In the genomic region with DNA sequence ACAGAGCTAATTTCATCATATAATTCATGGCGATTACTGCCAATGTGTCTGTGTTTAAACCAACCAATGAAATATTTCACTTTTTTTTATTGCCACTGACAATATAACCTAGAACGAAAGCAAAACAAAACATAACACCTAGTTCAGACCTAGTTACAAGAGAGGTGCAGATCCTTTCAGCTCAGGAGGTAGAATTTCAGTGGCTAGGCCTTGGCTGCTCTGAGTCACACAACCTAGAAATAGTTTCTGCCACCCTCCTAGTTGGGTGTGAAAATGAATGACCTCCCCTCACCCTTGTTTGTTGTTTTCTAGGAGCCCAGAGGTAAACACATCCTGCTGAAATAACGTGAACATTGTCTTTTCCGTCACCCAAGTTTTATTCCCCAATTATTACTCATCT, we compare ENCODE assay signal across 28 cellular contexts.
DNase-seq lines count a peak whose midpoint lies in the region; ATAC-seq and TF ChIP-seq lines count a peak whose summit lies in the region.
"Had no signal": no experiment of that assay in that cellular context is flagged by ENCODE, and none has a peak within 500 bp of the region (broad histone marks: within the 10 kb centered on the region; RNA-seq: fewer than 3 reads in every experiment).

No MANE protein-coding gene starts in this region.

- H3K27me3 ChIP-seq in transverse colon, result no peaks in the 10 kb centered on the region
- H3K27me3 ChIP-seq: heart left ventricle, sigmoid colon, tibial artery had no signal

- ATAC-seq in GM18867 (IDR thresholded peaks at IDR 0.05; ENCODE audit: unreplicated experiment), result peak; percentile 97
- ATAC-seq in GM21619 (IDR thresholded peaks at IDR 0.05; ENCODE audit: unreplicated experiment), result no peak
- ATAC-seq: activated CD4-positive, alpha-beta T cell treated with anti-CD3 and anti-CD28 coated beads for 36 hours; activated T-helper 17 cell treated with anti-CD3 and anti-CD28 coated beads, Interleukin-2, amount 50 U/mL, for 72 hours; K562; left ventricle myocardium superior; naive thymus-derived CD8-positive, alpha-beta T cell had no signal

- H3K9me3 ChIP-seq in transverse colon, result no peaks in the 10 kb centered on the region
- H3K9me3 ChIP-seq: prostate gland, sigmoid colon, tibial artery had no signal

- intact Hi-C loops in transverse colon (cut with DNase I; ENCODE audit: low total_unique reads), result no loop called here

- DNase-seq in LHCN-M2 (ENCODE audit: low read depth), result peak; percentile 9
- DNase-seq in choroid plexus epithelial cell (ENCODE audit: low read depth), result peak; percentile 27
- peak; percentile 70 for DNase-seq in myocyte (ENCODE audit: low read depth)
- no peak for DNase-seq in AG20443 (ENCODE audit: low spot score)
- no peak for DNase-seq in erythroblast (lab: John Stamatoyannopoulos, UW)
- DNase-seq in transverse colon, result no peak
- DNase-seq: activated CD4-positive, alpha-beta T cell treated with anti-CD3 and anti-CD28 coated beads for 36 hours; amygdala; CD4-positive, alpha-beta memory T cell; heart left ventricle; kidney; left ventricle myocardium superior; naive thymus-derived CD8-positive, alpha-beta T cell; NCI-H1417; NCI-H2029 treated with DMSO at 0.1 percent for 48 hours; NCI-H226; NCI-H69; nucleus accumbens; PC-9; Right ventricle myocardium superior; sigmoid colon; stimulated activated CD4-positive, alpha-beta T cell treated with anti-CD3 and anti-CD28 coated beads, Interleukin-4, amount 100 ng/mL, for 4 hours; tibial artery had no signal

- TF ChIP-seq CTCF in choroid plexus epithelial cell (conservative IDR thresholded peaks at IDR 0.05; ENCODE audit: low read depth, low read length) (no peak), transverse colon (IDR thresholded peaks at IDR 0.05) (no peak)

- 64 to 67% methylated on average over 4 of the region's 4 CpGs for WGBS in transverse colon (ENCODE audit: low coverage in 1 of 2), 2 donors

- H3K36me3 ChIP-seq in transverse colon, result no peaks in the 10 kb centered on the region
- H3K36me3 ChIP-seq: heart left ventricle, prostate gland, sigmoid colon, tibial artery had no signal

- H3K27ac ChIP-seq in transverse colon, result no peak overlapping the region
- H3K27ac ChIP-seq: heart left ventricle, PC-9, prostate gland, sigmoid colon, tibial artery had no signal

- TF ChIP-seq EP300 in transverse colon (IDR thresholded peaks at IDR 0.05; ENCODE audit: low read depth), result no peak

- in situ Hi-C loops in transverse colon (cut with MboI; ENCODE audit: low pct_ligation_motif_present in 1 of 4, low pct_unique_long_range_greater_than_20kb in 1 of 4, low sequenced_read_pairs in 3 of 4), result no loop called here

- H3K4me1 ChIP-seq in transverse colon, result no peaks in the 10 kb centered on the region
- H3K4me1 ChIP-seq: heart left ventricle, prostate gland, sigmoid colon, tibial artery had no signal

- H3K4me3 ChIP-seq in choroid plexus epithelial cell (ENCODE audit: low read depth, low read length) (no peak overlapping the region), transverse colon (no peak overlapping the region)
- H3K4me3 ChIP-seq: heart left ventricle, K562, PC-9, prostate gland, sigmoid colon, tibial artery had no signal

- TF ChIP-seq POLR2A in erythroblast (IDR thresholded peaks at IDR 0.05; ENCODE audit: low read length) (no peak), transverse colon (IDR thresholded peaks at IDR 0.05) (no peak)

Comparison
In these comparisons a context has a peak if more than half of its experiments do, and no peak if none do; other contexts are left out.
1. DNase-seq: peak in LHCN-M2 (single experiment), choroid plexus epithelial cell (single experiment) and myocyte (single experiment); none in AG20443 (single experiment), erythroblast (0 of 2) and transverse colon (single experiment).